In the genomic region with DNA sequence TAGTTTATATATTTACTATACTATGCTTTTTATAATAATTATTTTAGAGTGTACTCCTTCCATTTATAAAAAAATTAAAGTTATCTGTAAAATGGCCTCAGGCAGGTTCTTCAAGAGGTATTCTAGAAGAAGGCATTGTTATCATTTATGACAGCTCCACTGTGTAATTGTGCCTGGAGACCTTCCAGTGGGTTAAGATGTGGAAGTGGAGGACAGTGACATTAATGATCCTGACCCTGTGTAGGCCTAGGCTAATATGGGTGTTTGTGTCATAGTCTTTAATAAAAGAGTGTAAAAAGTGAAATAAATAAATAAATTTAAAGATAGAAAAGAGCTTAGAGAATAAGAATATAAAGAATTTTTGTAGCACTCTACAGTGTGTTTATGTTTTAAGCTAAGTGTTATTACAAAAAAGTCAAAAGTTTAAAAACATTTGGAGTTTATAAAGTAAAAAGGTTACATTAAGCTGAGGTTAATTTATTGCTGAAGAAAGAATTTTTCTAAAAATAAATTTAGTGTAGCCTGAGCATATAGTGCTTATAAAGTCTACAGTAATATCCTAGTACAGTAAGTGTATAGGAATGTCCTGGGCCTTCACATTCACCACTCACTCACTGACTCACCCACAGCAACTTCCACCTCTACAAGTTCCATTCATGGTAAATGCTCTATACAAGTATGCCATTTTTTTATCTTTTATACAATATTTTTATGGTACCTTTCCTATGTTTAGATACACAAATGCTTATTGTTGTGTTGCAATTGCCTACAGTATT, we compare ENCODE assay signal across 1 cellular context.
TF ChIP-seq lines count a peak whose summit lies in the region.

No MANE protein-coding gene starts in this region.

TF ChIP-seq in HepG2, 621 proteins besides CTCF, POLR2A, EP300 and RAD21 (continued from another document):
- TF ChIP-seq, protein P1, sequence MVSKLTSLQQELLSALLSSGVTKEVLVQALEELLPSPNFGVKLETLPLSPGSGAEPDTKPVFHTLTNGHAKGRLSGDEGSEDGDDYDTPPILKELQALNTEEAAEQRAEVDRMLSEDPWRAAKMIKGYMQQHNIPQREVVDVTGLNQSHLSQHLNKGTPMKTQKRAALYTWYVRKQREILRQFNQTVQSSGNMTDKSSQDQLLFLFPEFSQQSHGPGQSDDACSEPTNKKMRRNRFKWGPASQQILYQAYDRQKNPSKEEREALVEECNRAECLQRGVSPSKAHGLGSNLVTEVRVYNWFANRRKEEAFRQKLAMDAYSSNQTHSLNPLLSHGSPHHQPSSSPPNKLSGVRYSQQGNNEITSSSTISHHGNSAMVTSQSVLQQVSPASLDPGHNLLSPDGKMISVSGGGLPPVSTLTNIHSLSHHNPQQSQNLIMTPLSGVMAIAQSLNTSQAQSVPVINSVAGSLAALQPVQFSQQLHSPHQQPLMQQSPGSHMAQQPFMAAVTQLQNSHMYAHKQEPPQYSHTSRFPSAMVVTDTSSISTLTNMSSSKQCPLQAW (CRISPR knock-in tag; IDR thresholded peaks at IDR 0.05): no peak
- TF ChIP-seq, protein P2, sequence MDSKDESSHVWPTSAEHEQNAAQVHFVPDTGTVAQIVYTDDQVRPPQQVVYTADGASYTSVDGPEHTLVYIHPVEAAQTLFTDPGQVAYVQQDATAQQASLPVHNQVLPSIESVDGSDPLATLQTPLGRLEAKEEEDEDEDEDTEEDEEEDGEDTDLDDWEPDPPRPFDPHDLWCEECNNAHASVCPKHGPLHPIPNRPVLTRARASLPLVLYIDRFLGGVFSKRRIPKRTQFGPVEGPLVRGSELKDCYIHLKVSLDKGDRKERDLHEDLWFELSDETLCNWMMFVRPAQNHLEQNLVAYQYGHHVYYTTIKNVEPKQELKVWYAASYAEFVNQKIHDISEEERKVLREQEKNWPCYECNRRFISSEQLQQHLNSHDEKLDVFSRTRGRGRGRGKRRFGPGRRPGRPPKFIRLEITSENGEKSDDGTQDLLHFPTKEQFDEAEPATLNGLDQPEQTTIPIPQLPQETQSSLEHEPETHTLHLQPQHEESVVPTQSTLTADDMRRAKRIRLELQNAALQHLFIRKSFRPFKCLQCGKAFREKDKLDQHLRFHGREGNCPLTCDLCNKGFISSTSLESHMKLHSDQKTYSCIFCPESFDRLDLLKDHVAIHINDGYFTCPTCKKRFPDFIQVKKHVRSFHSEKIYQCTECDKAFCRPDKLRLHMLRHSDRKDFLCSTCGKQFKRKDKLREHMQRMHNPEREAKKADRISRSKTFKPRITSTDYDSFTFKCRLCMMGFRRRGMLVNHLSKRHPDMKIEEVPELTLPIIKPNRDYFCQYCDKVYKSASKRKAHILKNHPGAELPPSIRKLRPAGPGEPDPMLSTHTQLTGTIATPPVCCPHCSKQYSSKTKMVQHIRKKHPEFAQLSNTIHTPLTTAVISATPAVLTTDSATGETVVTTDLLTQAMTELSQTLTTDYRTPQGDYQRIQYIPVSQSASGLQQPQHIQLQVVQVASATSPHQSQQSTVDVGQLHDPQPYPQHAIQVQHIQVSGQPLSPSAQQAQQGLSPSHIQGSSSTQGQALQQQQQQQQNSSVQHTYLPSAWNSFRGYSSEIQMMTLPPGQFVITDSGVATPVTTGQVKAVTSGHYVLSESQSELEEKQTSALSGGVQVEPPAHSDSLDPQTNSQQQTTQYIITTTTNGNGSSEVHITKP (CRISPR knock-in tag; IDR thresholded peaks at IDR 0.05; ENCODE audit: low read depth): no peak
- TF ChIP-seq, protein P3, sequence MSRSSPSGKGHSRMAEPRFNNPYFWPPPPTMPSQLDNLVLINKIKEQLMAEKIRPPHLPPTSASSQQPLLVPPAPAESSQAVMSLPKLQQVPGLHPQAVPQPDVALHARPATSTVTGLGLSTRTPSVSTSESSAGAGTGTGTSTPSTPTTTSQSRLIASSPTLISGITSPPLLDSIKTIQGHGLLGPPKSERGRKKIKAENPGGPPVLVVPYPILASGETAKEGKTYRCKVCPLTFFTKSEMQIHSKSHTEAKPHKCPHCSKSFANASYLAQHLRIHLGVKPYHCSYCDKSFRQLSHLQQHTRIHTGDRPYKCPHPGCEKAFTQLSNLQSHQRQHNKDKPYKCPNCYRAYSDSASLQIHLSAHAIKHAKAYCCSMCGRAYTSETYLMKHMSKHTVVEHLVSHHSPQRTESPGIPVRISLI (CRISPR knock-in tag; IDR thresholded peaks at IDR 0.05; ENCODE audit: borderline replicate concordance): no peak
- TF ChIP-seq SIN3B (IDR thresholded peaks at IDR 0.05; ENCODE audit: low read length) (no peak), ZNF12 (CRISPR knock-in tag; IDR thresholded peaks at IDR 0.05) (no peak), HES4 (CRISPR knock-in tag; IDR thresholded peaks at IDR 0.05; ENCODE audit: borderline replicate concordance) (no peak), ZNF780A (CRISPR knock-in tag; IDR thresholded peaks at IDR 0.05) (no peak), ZNF432 (CRISPR knock-in tag; IDR thresholded peaks at IDR 0.05; ENCODE audit: borderline replicate concordance) (no peak), RARG (CRISPR knock-in tag; IDR thresholded peaks at IDR 0.05; ENCODE audit: low read depth) (no peak), ISL2 (CRISPR knock-in tag; IDR thresholded peaks at IDR 0.05) (no peak), U2AF1 (optimal IDR thresholded peaks at IDR 0.05; ENCODE audit: low read depth, low read length) (no peak), ZBTB38 (CRISPR knock-in tag; IDR thresholded peaks at IDR 0.05) (no peak)
- TF ChIP-seq, protein P4, sequence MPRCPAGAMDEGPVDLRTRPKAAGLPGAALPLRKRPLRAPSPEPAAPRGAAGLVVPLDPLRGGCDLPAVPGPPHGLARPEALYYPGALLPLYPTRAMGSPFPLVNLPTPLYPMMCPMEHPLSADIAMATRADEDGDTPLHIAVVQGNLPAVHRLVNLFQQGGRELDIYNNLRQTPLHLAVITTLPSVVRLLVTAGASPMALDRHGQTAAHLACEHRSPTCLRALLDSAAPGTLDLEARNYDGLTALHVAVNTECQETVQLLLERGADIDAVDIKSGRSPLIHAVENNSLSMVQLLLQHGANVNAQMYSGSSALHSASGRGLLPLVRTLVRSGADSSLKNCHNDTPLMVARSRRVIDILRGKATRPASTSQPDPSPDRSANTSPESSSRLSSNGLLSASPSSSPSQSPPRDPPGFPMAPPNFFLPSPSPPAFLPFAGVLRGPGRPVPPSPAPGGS (CRISPR knock-in tag; IDR thresholded peaks at IDR 0.05): no peak
- TF ChIP-seq, protein P5, sequence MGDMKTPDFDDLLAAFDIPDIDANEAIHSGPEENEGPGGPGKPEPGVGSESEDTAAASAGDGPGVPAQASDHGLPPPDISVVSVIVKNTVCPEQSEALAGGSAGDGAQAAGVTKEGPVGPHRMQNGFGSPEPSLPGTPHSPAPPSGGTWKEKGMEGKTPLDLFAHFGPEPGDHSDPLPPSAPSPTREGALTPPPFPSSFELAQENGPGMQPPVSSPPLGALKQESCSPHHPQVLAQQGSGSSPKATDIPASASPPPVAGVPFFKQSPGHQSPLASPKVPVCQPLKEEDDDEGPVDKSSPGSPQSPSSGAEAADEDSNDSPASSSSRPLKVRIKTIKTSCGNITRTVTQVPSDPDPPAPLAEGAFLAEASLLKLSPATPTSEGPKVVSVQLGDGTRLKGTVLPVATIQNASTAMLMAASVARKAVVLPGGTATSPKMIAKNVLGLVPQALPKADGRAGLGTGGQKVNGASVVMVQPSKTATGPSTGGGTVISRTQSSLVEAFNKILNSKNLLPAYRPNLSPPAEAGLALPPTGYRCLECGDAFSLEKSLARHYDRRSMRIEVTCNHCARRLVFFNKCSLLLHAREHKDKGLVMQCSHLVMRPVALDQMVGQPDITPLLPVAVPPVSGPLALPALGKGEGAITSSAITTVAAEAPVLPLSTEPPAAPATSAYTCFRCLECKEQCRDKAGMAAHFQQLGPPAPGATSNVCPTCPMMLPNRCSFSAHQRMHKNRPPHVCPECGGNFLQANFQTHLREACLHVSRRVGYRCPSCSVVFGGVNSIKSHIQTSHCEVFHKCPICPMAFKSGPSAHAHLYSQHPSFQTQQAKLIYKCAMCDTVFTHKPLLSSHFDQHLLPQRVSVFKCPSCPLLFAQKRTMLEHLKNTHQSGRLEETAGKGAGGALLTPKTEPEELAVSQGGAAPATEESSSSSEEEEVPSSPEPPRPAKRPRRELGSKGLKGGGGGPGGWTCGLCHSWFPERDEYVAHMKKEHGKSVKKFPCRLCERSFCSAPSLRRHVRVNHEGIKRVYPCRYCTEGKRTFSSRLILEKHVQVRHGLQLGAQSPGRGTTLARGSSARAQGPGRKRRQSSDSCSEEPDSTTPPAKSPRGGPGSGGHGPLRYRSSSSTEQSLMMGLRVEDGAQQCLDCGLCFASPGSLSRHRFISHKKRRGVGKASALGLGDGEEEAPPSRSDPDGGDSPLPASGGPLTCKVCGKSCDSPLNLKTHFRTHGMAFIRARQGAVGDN (CRISPR knock-in tag; IDR thresholded peaks at IDR 0.05): no peak
- TF ChIP-seq, protein P6, sequence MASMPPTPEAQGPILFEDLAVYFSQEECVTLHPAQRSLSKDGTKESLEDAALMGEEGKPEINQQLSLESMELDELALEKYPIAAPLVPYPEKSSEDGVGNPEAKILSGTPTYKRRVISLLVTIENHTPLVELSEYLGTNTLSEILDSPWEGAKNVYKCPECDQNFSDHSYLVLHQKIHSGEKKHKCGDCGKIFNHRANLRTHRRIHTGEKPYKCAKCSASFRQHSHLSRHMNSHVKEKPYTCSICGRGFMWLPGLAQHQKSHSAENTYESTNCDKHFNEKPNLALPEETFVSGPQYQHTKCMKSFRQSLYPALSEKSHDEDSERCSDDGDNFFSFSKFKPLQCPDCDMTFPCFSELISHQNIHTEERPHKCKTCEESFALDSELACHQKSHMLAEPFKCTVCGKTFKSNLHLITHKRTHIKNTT (CRISPR knock-in tag; IDR thresholded peaks at IDR 0.05): no peak
